Comparison of ENCODE assay signal across 10 cellular contexts in the genomic region with DNA sequence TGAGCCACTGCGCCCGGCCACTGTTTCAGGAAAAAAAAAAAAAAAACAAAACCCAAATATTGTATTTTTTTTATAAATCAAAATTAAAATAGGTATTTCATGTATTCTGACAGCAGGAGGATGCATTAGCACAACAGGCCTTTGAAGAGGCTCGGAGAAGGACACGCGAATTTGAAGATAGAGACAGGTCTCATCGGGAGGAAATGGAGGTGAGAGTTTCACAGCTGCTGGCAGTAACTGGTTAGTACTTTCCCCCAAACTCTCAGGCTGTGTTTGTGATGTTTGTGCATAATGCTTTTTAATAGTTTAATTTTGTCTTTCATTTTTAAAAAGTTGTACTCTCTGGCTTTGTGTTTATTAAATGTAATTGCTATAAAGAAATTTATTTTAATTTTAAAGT.
"Had no signal": no experiment of that assay in that cellular context is flagged by ENCODE, and none has a peak within 500 bp of the region (broad histone marks: within the 10 kb centered on the region; RNA-seq: fewer than 3 reads in every experiment).

No MANE protein-coding gene starts in this region.

- H3K4me3 Mint-ChIP-seq: HFFc6 had no signal

- H2AFZ ChIP-seq: GM23248 had no signal

- H3K9me3 Mint-ChIP-seq: HFFc6 had no signal

- H3K27ac Mint-ChIP-seq: HFFc6 had no signal

- H3K4me3 ChIP-seq: GM23248, HAP-1, K562 had no signal

- H3K9ac ChIP-seq: GM23248 had no signal

- H3K27ac ChIP-seq: GM23248, HL-60 had no signal

- H3K9me3 ChIP-seq: HAP-1 had no signal

- DNase-seq: GOT3, H7, KG1 had no signal

- ATAC-seq: HCT116, HepG2, K562 had no signal

- H3K4me1 ChIP-seq: HAP-1 had no signal
